ENCODE assay signal across 22 cellular contexts in the genomic region with DNA sequence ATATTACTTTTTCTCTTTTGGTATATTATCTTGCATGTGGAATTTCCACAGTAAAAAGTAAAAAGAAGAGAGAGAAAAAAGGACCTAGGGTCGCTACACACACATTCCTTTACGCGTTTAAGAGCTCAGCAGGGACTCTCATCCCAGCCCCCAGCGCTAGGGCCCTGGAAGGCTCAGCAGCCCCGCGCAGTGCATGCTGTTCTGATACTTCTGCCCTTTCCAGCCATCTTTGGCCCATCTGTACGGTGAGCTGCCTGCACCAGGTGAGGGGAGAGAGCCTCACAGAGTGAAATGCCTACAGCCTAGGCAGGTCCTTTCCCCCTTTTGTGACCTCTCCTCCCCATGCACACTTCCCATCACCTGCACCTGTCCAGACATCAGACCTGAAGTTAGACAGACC. TPM values are rescaled to one million over a fixed set of nuclear protein-coding genes. Genes with fewer than 3 reads are reported as not detected.
DNase-seq lines count a peak whose midpoint lies in the region; ATAC-seq and TF ChIP-seq lines count a peak whose summit lies in the region.
"Had no signal": no experiment of that assay in that cellular context is flagged by ENCODE, and none has a peak within 500 bp of the region (broad histone marks: within the 10 kb centered on the region; RNA-seq: fewer than 3 reads in every experiment).

No MANE protein-coding gene starts in this region.

- TF ChIP-seq CTCF in Calu3 (IDR thresholded peaks at IDR 0.05; ENCODE audit: unreplicated experiment) = no peak
- no peak for TF ChIP-seq CTCF in WTC11 (IDR thresholded peaks at IDR 0.05)
- no peak for TF ChIP-seq CTCF in nephron (IDR thresholded peaks at IDR 0.05; ENCODE audit: unreplicated experiment in 3 of 3)
- no peak for TF ChIP-seq CTCF in type B pancreatic cell (conservative IDR thresholded peaks at IDR 0.05)

- peaks cover 24% of the 10 kb centered on the region for H3K4me1 Mint-ChIP-seq in Calu3 (ENCODE audit: low read depth, unreplicated experiment)
- H3K4me1 Mint-ChIP-seq in WTC11 = peaks cover 58% of the 10 kb centered on the region
- H3K4me1 Mint-ChIP-seq in nephron = peaks cover 30% of the 10 kb centered on the region
- no peaks in the 10 kb centered on the region for H3K4me1 Mint-ChIP-seq in type B pancreatic cell (ENCODE audit: unreplicated experiment)

- no peaks in the 10 kb centered on the region for H3K27me3 Mint-ChIP-seq in Calu3 (ENCODE audit: unreplicated experiment)
- peaks cover 38% of the 10 kb centered on the region for H3K27me3 Mint-ChIP-seq in WTC11 (ENCODE audit: low read depth)
- H3K27me3 Mint-ChIP-seq in nephron (ENCODE audit: low read depth) = no peaks in the 10 kb centered on the region
- no peaks in the 10 kb centered on the region for H3K27me3 Mint-ChIP-seq in type B pancreatic cell

- H3K9me3 Mint-ChIP-seq in Calu3 (ENCODE audit: low read depth, unreplicated experiment) = no peaks in the 10 kb centered on the region
- no peaks in the 10 kb centered on the region for H3K9me3 Mint-ChIP-seq in WTC11
- no peaks in the 10 kb centered on the region for H3K9me3 Mint-ChIP-seq in nephron
- no peaks in the 10 kb centered on the region for H3K9me3 Mint-ChIP-seq in type B pancreatic cell
- H3K9me3 Mint-ChIP-seq: activated B cell treated with CpG ODN at 0.5 μM for 24 hours; activated CD4-positive, alpha-beta memory T cell treated with anti-CD3 and anti-CD28 coated beads, Interleukin-2, amount 10 ng/mL, durations not matched to agents 7 days and 5 days; CD8-positive, alpha-beta T cell; naive B cell; stimulated activated memory B cell treated with anti-CD40 and anti-IgM and Interleukin-4, amounts not matched to agents 10 μg/mL and 1 μg/mL and 100 μg/mL, for 72 hours had no signal

- H3K4me3 Mint-ChIP-seq in Calu3 (ENCODE audit: low read depth, unreplicated experiment) (no peak overlapping the region), WTC11 (no peak overlapping the region), nephron (peak overlapping the region in 1 of 3 experiments; percentile 16), type B pancreatic cell (peak overlapping the region; percentile 68)
- H3K4me3 Mint-ChIP-seq: activated B cell treated with CpG ODN at 0.5 μM for 24 hours; activated CD4-positive, alpha-beta memory T cell treated with anti-CD3 and anti-CD28 coated beads, Interleukin-2, amount 10 ng/mL, durations not matched to agents 7 days and 5 days; stimulated activated memory B cell treated with anti-CD40 and anti-IgM and Interleukin-4, amounts not matched to agents 10 μg/mL and 1 μg/mL and 100 μg/mL, for 72 hours had no signal

- H3K27ac Mint-ChIP-seq in Calu3 (ENCODE audit: unreplicated experiment) (peak overlapping the region; percentile 90), WTC11 (no peak overlapping the region), nephron (peak overlapping the region; percentile 38 to 67 (median 60)), type B pancreatic cell (peak overlapping the region; percentile 79)
- H3K27ac Mint-ChIP-seq: activated B cell treated with CpG ODN at 0.5 μM for 24 hours; activated CD4-positive, alpha-beta memory T cell treated with anti-CD3 and anti-CD28 coated beads, Interleukin-2, amount 10 ng/mL, durations not matched to agents 7 days and 5 days; CD8-positive, alpha-beta T cell; naive B cell had no signal

- no TSS peak for BruUV-seq in Calu3 (replicated peaks; lab: Mats Ljungman, UMichigan)

- H3K36me3 Mint-ChIP-seq in Calu3 (ENCODE audit: insufficient read depth, unreplicated experiment) (peaks cover 41% of the 10 kb centered on the region), WTC11 (no peaks in the 10 kb centered on the region), nephron (ENCODE audit: low read depth) (peaks cover 5% of the 10 kb centered on the region), type B pancreatic cell (no peaks in the 10 kb centered on the region)
- H3K36me3 Mint-ChIP-seq: CD8-positive, alpha-beta T cell; naive B cell; stimulated activated memory B cell treated with anti-CD40 and anti-IgM and Interleukin-4, amounts not matched to agents 10 μg/mL and 1 μg/mL and 100 μg/mL, for 72 hours had no signal

- intact Hi-C loops in Calu3 (cut with micrococcal nuclease; ENCODE audit: unreplicated experiment) = no loop called here

- ATAC-seq in WTC11 (0 out of 2 replicates have a peak, but pooled peaks have one; percentile 10), HG03571 (IDR thresholded peaks at IDR 0.05; ENCODE audit: unreplicated experiment) (no peak), HG03196 (IDR thresholded peaks at IDR 0.05; ENCODE audit: unreplicated experiment) (no peak)
- ATAC-seq: CD8-positive, alpha-beta T cell; pancreas; stimulated activated memory B cell treated with anti-CD40 and anti-IgM and Interleukin-4, amounts not matched to agents 10 μg/mL and 1 μg/mL and 100 μg/mL, for 72 hours had no signal

- CTCF ChIA-PET in Calu3 (lab: Charles Lee) = interaction anchor here (3.8 kb wide), 1 partner anchor 47 kb away, joined by 22 read pairs; no protein-coding TSS in a partner anchor
- CTCF ChIA-PET in WTC11 (lab: Charles Lee) = interaction anchor here (1.0 to 2.7 kb wide), 3 partner anchors 53 to 83 kb away, joined by 3 to 13 read pairs (median 5); no protein-coding TSS in a partner anchor

- DNase-seq in Calu3 (no peak), WTC11 (ENCODE audit: low spot score) (no peak), type B pancreatic cell (ENCODE audit: extremely low spot score, unreplicated experiment) (no peak)
- no peak for DNase-seq in activated CD8-positive, alpha-beta memory T cell treated with anti-CD3 and anti-CD28 coated beads, Interleukin-2, amount 50 U/mL, for 48 hours
- DNase-seq: activated B cell treated with CpG ODN at 0.5 μM for 24 hours; activated CD4-positive, alpha-beta memory T cell treated with anti-CD3 and anti-CD28 coated beads, Interleukin-2, amount 10 ng/mL, durations not matched to agents 7 days and 5 days; activated T-cell treated with anti-CD3 and anti-CD28 coated beads for 4 hours; CD8-positive, alpha-beta T cell; GDM1; glutamatergic neuron; mesendoderm; naive B cell; NCI-H1048; NCI-H187; NCI-H69; pancreas; RPMI8226; T-helper 9 cell had no signal

- POLR2A ChIA-PET in WTC11 (lab: Charles Lee) = interaction anchor here (0.6 to 1.4 kb wide), 2 partner anchors 8 to 18 kb away, joined by 3 read pairs; no protein-coding TSS in a partner anchor

TF ChIP-seq in WTC11, 78 proteins besides CTCF, POLR2A, EP300 and RAD21:
- no peak for TF ChIP-seq JUN (CRISPR knock-in tag; IDR thresholded peaks at IDR 0.05)
- TF ChIP-seq HMGA2 (CRISPR knock-in tag; IDR thresholded peaks at IDR 0.05) = no peak
- TF ChIP-seq ZNF121 (CRISPR knock-in tag; IDR thresholded peaks at IDR 0.05) = 0 out of 2 replicates have a peak, but pooled peaks have one; percentile 27

RNA-seq across cellular contexts. Expression of a gene that starts 1.6 kb away (rescaled TPM):
- total RNA-seq in Calu3 (2022) = 165 and 167 TPM in 2 replicates
- 4.0 to 6.1 TPM (median 4.5 TPM) in 3 replicates for total RNA-seq in WTC11 (2021)
- 18.5 and 98.5 TPM in 2 replicates for total RNA-seq in type B pancreatic cell (ENCODE audit: low replicate concordance)

RNA-seq across cellular contexts. Expression of a gene that starts 7.0 kb away (rescaled TPM):
- total RNA-seq in Calu3 (2022) (36.5 and 53.5 TPM in 2 replicates), WTC11 (2021) (97.6 to 108 TPM (median 100 TPM) in 3 replicates), type B pancreatic cell (ENCODE audit: low replicate concordance) (29.2 and 72.7 TPM in 2 replicates)
- total RNA-seq: activated B cell treated with CpG ODN at 0.5 μM for 24 hours had no signal

RNA-seq across cellular contexts. Expression of a gene that starts 40.5 kb away (rescaled TPM):
- total RNA-seq in Calu3 (2022) (76.7 and 79.3 TPM in 2 replicates), WTC11 (2021) (32.3 to 44.1 TPM (median 32.4 TPM) in 3 replicates), type B pancreatic cell (ENCODE audit: low replicate concordance) (79.1 and 222 TPM in 2 replicates)
- total RNA-seq: activated B cell treated with CpG ODN at 0.5 μM for 24 hours had no signal
